In the genomic region with DNA sequence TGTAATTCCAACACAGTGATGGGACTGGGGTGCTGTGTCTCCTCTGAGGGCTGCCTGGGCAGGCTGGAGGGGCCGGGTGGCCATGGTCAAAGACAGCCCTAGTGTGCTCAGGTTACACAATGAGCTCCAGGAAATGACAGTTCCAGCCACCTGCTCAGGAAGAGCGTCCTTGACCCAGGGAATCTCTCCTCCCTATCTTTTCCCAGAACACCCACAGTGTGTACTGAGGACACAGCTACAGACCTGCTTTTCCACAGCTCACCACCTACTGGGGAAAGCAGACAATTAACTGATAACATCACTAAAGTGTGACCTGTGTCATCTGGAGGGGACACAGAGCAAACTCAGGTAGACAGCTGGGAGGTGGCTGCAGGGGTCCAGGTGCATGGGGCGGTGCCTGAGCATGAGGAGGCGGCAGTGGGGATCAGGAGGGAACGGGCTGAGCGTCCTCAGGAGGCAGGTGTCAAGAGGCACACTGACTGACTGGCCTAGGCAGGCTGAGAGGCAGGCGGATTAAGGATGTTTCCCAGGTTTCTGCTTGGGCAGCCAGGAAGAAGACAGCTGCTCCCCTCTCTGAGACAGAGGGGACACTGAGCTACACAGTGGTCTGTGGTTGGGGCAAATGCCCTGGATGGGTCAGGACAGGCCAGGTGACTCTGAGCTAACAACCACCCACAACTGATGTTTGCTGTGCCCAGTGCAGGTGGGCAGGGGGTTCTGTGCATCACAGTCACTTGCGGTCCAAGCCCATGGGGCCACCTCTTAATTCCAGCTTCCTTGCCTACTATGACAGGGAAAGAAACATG, we compare ENCODE assay signal across 1 cellular context.
TF ChIP-seq lines count a peak whose summit lies in the region.

No MANE protein-coding gene starts in this region.

TF ChIP-seq in HepG2, 621 proteins besides CTCF, POLR2A, EP300 and RAD21 (continued from another document and continues in another):
- TF ChIP-seq, protein P1, sequence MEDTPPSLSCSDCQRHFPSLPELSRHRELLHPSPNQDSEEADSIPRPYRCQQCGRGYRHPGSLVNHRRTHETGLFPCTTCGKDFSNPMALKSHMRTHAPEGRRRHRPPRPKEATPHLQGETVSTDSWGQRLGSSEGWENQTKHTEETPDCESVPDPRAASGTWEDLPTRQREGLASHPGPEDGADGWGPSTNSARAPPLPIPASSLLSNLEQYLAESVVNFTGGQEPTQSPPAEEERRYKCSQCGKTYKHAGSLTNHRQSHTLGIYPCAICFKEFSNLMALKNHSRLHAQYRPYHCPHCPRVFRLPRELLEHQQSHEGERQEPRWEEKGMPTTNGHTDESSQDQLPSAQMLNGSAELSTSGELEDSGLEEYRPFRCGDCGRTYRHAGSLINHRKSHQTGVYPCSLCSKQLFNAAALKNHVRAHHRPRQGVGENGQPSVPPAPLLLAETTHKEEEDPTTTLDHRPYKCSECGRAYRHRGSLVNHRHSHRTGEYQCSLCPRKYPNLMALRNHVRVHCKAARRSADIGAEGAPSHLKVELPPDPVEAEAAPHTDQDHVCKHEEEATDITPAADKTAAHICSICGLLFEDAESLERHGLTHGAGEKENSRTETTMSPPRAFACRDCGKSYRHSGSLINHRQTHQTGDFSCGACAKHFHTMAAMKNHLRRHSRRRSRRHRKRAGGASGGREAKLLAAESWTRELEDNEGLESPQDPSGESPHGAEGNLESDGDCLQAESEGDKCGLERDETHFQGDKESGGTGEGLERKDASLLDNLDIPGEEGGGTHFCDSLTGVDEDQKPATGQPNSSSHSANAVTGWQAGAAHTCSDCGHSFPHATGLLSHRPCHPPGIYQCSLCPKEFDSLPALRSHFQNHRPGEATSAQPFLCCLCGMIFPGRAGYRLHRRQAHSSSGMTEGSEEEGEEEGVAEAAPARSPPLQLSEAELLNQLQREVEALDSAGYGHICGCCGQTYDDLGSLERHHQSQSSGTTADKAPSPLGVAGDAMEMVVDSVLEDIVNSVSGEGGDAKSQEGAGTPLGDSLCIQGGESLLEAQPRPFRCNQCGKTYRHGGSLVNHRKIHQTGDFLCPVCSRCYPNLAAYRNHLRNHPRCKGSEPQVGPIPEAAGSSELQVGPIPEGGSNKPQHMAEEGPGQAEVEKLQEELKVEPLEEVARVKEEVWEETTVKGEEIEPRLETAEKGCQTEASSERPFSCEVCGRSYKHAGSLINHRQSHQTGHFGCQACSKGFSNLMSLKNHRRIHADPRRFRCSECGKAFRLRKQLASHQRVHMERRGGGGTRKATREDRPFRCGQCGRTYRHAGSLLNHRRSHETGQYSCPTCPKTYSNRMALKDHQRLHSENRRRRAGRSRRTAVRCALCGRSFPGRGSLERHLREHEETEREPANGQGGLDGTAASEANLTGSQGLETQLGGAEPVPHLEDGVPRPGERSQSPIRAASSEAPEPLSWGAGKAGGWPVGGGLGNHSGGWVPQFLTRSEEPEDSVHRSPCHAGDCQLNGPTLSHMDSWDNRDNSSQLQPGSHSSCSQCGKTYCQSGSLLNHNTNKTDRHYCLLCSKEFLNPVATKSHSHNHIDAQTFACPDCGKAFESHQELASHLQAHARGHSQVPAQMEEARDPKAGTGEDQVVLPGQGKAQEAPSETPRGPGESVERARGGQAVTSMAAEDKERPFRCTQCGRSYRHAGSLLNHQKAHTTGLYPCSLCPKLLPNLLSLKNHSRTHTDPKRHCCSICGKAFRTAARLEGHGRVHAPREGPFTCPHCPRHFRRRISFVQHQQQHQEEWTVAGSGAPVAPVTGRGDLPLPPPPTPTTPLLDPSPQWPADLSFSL (CRISPR knock-in tag; IDR thresholded peaks at IDR 0.05) = no peak
- TF ChIP-seq, protein P2, sequence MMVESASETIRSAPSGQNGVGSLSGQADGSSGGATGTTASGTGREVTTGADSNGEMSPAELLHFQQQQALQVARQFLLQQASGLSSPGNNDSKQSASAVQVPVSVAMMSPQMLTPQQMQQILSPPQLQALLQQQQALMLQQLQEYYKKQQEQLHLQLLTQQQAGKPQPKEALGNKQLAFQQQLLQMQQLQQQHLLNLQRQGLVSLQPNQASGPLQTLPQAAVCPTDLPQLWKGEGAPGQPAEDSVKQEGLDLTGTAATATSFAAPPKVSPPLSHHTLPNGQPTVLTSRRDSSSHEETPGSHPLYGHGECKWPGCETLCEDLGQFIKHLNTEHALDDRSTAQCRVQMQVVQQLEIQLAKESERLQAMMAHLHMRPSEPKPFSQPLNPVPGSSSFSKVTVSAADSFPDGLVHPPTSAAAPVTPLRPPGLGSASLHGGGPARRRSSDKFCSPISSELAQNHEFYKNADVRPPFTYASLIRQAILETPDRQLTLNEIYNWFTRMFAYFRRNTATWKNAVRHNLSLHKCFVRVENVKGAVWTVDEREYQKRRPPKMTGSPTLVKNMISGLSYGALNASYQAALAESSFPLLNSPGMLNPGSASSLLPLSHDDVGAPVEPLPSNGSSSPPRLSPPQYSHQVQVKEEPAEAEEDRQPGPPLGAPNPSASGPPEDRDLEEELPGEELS (CRISPR knock-in tag; IDR thresholded peaks at IDR 0.05) = peak; percentile 93
- TF ChIP-seq ZSCAN29 (CRISPR knock-in tag; conservative IDR thresholded peaks at IDR 0.05) = peak; percentile 92
- 0 out of 2 replicates have a peak, but pooled peaks have one; percentile 51 for TF ChIP-seq ZNF264 (CRISPR knock-in tag; IDR thresholded peaks at IDR 0.05)
- TF ChIP-seq KDM6A (CRISPR knock-in tag; IDR thresholded peaks at IDR 0.05; ENCODE audit: low read depth) = peak; percentile 81; the same call in 1 of the 2 replicates
- no peak for TF ChIP-seq ZNF329 (CRISPR knock-in tag; IDR thresholded peaks at IDR 0.05; ENCODE audit: low read depth)
- TF ChIP-seq RBFOX2 (IDR thresholded peaks at IDR 0.05; ENCODE audit: low read depth, low read length) = peak; percentile 33; the same call in 1 of the 2 replicates
- TF ChIP-seq, protein P3, sequence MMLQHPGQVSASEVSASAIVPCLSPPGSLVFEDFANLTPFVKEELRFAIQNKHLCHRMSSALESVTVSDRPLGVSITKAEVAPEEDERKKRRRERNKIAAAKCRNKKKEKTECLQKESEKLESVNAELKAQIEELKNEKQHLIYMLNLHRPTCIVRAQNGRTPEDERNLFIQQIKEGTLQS (CRISPR knock-in tag; IDR thresholded peaks at IDR 0.05) = peak; percentile 60; the same call in 1 of the 2 replicates
- TF ChIP-seq ZNF235 (CRISPR knock-in tag; IDR thresholded peaks at IDR 0.05; ENCODE audit: borderline replicate concordance) = no peak
- 0 out of 2 replicates have a peak, but pooled peaks have one; percentile 37 for TF ChIP-seq SIN3B (IDR thresholded peaks at IDR 0.05; ENCODE audit: low read length)
- no peak; the same call in 1 of the 2 replicates for TF ChIP-seq KLF9 (CRISPR knock-in tag; IDR thresholded peaks at IDR 0.05; ENCODE audit: low read depth)
- peak; percentile 86 for TF ChIP-seq ZSCAN9 (CRISPR knock-in tag; IDR thresholded peaks at IDR 0.05; ENCODE audit: borderline replicate concordance)
- TF ChIP-seq, protein P4, sequence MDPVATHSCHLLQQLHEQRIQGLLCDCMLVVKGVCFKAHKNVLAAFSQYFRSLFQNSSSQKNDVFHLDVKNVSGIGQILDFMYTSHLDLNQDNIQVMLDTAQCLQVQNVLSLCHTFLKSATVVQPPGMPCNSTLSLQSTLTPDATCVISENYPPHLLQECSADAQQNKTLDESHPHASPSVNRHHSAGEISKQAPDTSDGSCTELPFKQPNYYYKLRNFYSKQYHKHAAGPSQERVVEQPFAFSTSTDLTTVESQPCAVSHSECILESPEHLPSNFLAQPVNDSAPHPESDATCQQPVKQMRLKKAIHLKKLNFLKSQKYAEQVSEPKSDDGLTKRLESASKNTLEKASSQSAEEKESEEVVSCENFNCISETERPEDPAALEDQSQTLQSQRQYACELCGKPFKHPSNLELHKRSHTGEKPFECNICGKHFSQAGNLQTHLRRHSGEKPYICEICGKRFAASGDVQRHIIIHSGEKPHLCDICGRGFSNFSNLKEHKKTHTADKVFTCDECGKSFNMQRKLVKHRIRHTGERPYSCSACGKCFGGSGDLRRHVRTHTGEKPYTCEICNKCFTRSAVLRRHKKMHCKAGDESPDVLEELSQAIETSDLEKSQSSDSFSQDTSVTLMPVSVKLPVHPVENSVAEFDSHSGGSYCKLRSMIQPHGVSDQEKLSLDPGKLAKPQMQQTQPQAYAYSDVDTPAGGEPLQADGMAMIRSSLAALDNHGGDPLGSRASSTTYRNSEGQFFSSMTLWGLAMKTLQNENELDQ (CRISPR knock-in tag; IDR thresholded peaks at IDR 0.05; ENCODE audit: borderline replicate concordance) = no peak
- TF ChIP-seq ZNF274 (CRISPR knock-in tag; IDR thresholded peaks at IDR 0.05) = peak; percentile 72; the same call in 1 of the 2 replicates
- 0 out of 2 replicates have a peak, but pooled peaks have one; percentile 20 for TF ChIP-seq ZNF768 (CRISPR knock-in tag; IDR thresholded peaks at IDR 0.05)
- peak; percentile 40; the same call in 1 of the 2 replicates for TF ChIP-seq ZNF782 (CRISPR knock-in tag; IDR thresholded peaks at IDR 0.05; ENCODE audit: borderline replicate concordance)
- no peak for TF ChIP-seq ZNF549 (CRISPR knock-in tag; IDR thresholded peaks at IDR 0.05)
- no peak for TF ChIP-seq ZNF432 (CRISPR knock-in tag; IDR thresholded peaks at IDR 0.05; ENCODE audit: borderline replicate concordance)
- no peak for TF ChIP-seq ZNF207 (IDR thresholded peaks at IDR 0.05; ENCODE audit: borderline replicate concordance)
- TF ChIP-seq, protein P5, sequence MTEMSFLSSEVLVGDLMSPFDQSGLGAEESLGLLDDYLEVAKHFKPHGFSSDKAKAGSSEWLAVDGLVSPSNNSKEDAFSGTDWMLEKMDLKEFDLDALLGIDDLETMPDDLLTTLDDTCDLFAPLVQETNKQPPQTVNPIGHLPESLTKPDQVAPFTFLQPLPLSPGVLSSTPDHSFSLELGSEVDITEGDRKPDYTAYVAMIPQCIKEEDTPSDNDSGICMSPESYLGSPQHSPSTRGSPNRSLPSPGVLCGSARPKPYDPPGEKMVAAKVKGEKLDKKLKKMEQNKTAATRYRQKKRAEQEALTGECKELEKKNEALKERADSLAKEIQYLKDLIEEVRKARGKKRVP (CRISPR knock-in tag; IDR thresholded peaks at IDR 0.05) = peak in 1 of 2 experiments; percentile 75; a peak in 1 of 4 replicates
- TF ChIP-seq, protein P6, sequence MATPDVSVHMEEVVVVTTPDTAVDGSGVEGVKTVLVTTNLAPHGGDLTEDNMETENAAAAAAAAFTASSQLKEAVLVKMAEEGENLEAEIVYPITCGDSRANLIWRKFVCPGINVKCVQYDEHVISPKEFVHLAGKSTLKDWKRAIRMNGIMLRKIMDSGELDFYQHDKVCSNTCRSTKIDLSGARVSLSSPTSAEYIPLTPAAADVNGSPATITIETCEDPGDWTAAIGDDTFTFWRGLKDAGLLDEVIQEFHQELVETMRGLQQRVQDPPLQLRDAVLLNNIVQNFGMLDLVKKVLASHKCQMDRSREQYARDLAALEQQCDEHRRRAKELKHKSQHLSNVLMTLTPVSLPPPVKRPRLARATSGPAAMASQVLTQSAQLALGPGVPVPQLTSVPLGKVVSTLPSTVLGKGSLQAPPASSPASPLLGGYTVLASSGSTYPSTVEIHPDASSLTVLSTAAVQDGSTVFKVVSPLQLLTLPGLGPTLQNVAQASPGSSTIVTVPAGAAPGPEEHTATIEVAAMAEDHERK (CRISPR knock-in tag; IDR thresholded peaks at IDR 0.05; ENCODE audit: low read depth) = no peak
- no peak; the same call in 1 of the 2 replicates for TF ChIP-seq JDP2 (CRISPR knock-in tag; IDR thresholded peaks at IDR 0.05; ENCODE audit: borderline replicate concordance)
- TF ChIP-seq SRSF1 (optimal IDR thresholded peaks at IDR 0.05; ENCODE audit: low read depth, low read length) = no peak
- TF ChIP-seq SATB2 (CRISPR knock-in tag; IDR thresholded peaks at IDR 0.05) = no peak
- peak; percentile 83 for TF ChIP-seq SOX13 (IDR thresholded peaks at IDR 0.05)
- peak in 1 of 2 experiments; percentile 98; a peak in 2 of 4 replicates for TF ChIP-seq SOX13 (CRISPR knock-in tag; conservative IDR thresholded peaks at IDR 0.05 in 1 of 2, IDR thresholded peaks at IDR 0.05 in 1 of 2)
- peak; percentile 99 for TF ChIP-seq MIXL1 (CRISPR knock-in tag; IDR thresholded peaks at IDR 0.05)
- TF ChIP-seq ZNF557 (CRISPR knock-in tag; IDR thresholded peaks at IDR 0.05) = no peak
- TF ChIP-seq, protein P7, sequence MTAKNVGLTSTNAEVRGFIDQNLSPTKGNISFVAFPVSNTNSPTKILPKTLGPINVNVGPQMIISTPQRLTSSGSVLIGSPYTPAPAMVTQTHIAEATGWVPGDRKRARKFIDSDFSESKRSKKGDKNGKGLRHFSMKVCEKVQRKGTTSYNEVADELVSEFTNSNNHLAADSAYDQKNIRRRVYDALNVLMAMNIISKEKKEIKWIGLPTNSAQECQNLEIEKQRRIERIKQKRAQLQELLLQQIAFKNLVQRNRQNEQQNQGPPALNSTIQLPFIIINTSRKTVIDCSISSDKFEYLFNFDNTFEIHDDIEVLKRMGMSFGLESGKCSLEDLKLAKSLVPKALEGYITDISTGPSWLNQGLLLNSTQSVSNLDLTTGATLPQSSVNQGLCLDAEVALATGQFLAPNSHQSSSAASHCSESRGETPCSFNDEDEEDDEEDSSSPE (CRISPR knock-in tag; IDR thresholded peaks at IDR 0.05) = peak; percentile 54; the same call in 1 of the 2 replicates
- TF ChIP-seq PRMT3 (CRISPR knock-in tag; IDR thresholded peaks at IDR 0.05; ENCODE audit: borderline replicate concordance, low read depth) = no peak
- peak; percentile 93; the same call in 1 of the 2 replicates for TF ChIP-seq ZBTB7B (CRISPR knock-in tag; IDR thresholded peaks at IDR 0.05)
- TF ChIP-seq MBD4 (IDR thresholded peaks at IDR 0.05; ENCODE audit: borderline replicate concordance, low read length) = no peak
- TF ChIP-seq ZNF709 (CRISPR knock-in tag; IDR thresholded peaks at IDR 0.05) = no peak
- TF ChIP-seq, protein P8, sequence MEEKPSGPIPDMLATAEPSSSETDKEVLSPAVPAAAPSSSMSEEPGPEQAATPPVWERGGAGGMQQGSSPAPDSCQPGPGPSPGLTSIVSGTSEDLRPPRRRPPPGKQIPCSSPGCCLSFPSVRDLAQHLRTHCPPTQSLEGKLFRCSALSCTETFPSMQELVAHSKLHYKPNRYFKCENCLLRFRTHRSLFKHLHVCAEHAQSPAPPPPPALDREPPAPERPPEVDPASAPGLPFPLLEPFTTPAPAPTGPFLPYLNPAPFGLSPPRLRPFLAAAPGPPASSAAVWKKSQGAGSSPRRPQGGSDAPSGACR (CRISPR knock-in tag; IDR thresholded peaks at IDR 0.05) = peak; percentile 63
